In the genomic region with DNA sequence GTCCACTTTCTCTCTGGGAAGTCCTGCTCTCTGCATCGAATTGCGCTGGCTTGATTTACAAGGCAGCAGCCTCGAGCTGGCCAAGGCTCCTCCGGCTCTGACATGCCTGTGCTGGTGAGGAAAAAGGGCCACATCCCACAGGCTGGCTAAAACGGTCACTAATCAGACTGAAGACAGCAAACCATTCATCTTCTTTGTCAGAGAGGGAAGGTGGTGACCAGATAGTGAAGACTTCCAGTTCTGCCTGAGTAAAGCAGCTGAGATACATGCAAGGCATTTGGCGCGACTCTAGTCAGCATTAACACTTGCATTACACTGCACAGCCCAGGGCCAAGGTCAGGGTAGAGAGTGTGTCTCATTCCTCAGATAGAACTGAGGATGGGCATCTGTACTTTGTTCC, we compare ENCODE assay signal across 1 cellular context.
TF ChIP-seq lines count a peak whose summit lies in the region.

No MANE protein-coding gene starts in this region.

TF ChIP-seq in H1, 55 proteins besides CTCF, POLR2A, EP300 and RAD21:
- TF ChIP-seq BACH1 (IDR thresholded peaks at IDR 0.05; ENCODE audit: low read length): no peak
- no peak for TF ChIP-seq HDAC6 (IDR thresholded peaks at IDR 0.05; ENCODE audit: low read depth, low read length)
- TF ChIP-seq CHD7 (IDR thresholded peaks at IDR 0.05; ENCODE audit: insufficient replicate concordance, low read length): no peak
- TF ChIP-seq CTBP2 (IDR thresholded peaks at IDR 0.05; ENCODE audit: borderline replicate concordance, insufficient read depth, insufficient read length, low read length): no peak
- TF ChIP-seq GTF2F1 (IDR thresholded peaks at IDR 0.05; ENCODE audit: borderline replicate concordance, low read depth, low read length): no peak
TF ChIP-seq in H1: peak in this region for 0.
